Comparison of ENCODE assay signal across 8 cellular contexts in genomic region chr17:43024407-43025289, GRCh38. TPM values are rescaled to one million over a fixed set of nuclear protein-coding genes. Genes with fewer than 3 reads are reported as not detected.
DNase-seq lines count a peak whose midpoint lies in the region; ATAC-seq and TF ChIP-seq lines count a peak whose summit lies in the region.

A gene with protein sequence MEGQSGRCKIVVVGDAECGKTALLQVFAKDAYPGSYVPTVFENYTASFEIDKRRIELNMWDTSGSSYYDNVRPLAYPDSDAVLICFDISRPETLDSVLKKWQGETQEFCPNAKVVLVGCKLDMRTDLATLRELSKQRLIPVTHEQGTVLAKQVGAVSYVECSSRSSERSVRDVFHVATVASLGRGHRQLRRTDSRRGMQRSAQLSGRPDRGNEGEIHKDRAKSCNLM (plus strand): TSS chr17:43025231. CDS start chr17:43025348, 117 bp downstream.

- peak in 1 of 2 donors; percentile 34 for TF ChIP-seq POLR2A in gastroesophageal sphincter (IDR thresholded peaks at IDR 0.05)

- peaks cover 41% of the 10 kb centered on the region for H3F3A ChIP-seq in neural progenitor cell (ENCODE audit: low read depth)

- H3K36me3 Mint-ChIP-seq in activated naive CD4-positive, alpha-beta T cell treated with anti-CD3 and anti-CD28 coated beads for 36 hours (ENCODE audit: low read depth), result no peaks in the 10 kb centered on the region
- H3K36me3 Mint-ChIP-seq in neural progenitor cell, result peaks cover 15% of the 10 kb centered on the region
- no peaks in the 10 kb centered on the region for H3K36me3 Mint-ChIP-seq in stimulated activated naive CD8-positive, alpha-beta T cell treated with anti-CD3 and anti-CD28 coated beads, Interleukin-15, Interleukin-2, amounts not matched to agents 100 ng/mL and 50 ng/mL, for 24 hours (ENCODE audit: low read depth)

- intact Hi-C loops in activated naive CD4-positive, alpha-beta T cell treated with anti-CD3 and anti-CD28 coated beads for 36 hours (cut with micrococcal nuclease), result loop anchor here (1.0 kb wide), 3 partner anchors 101 to 291 kb away; partner anchors contain the start of gene BRCA1

- peak within 1 kb of the TSS; percentile 80 for H3K4me3 Mint-ChIP-seq in activated naive CD4-positive, alpha-beta T cell treated with anti-CD3 and anti-CD28 coated beads for 36 hours
- H3K4me3 Mint-ChIP-seq in neural progenitor cell, result peak within 1 kb of the TSS; percentile 95
- H3K4me3 Mint-ChIP-seq in stimulated activated naive CD8-positive, alpha-beta T cell treated with anti-CD3 and anti-CD28 coated beads, Interleukin-15, Interleukin-2, amounts not matched to agents 100 ng/mL and 50 ng/mL, for 24 hours, result peak within 1 kb of the TSS; percentile 83

- peak within 1 kb of the TSS; percentile 25 to 84 (median 81) for H3K27ac ChIP-seq in gastroesophageal sphincter
- H3K27ac ChIP-seq in neural progenitor cell, result peak within 1 kb of the TSS; percentile 91

- H3K4me2 ChIP-seq in neural progenitor cell, result peak within 1 kb of the TSS; percentile 90

- peaks cover 7% of the 10 kb centered on the region for H4K20me1 ChIP-seq in neural progenitor cell (ENCODE audit: low read depth)

- peaks cover 24% of the 10 kb centered on the region for H3K4me1 Mint-ChIP-seq in activated naive CD4-positive, alpha-beta T cell treated with anti-CD3 and anti-CD28 coated beads for 36 hours (ENCODE audit: low read depth)
- H3K4me1 Mint-ChIP-seq in neural progenitor cell, result peaks cover 38% of the 10 kb centered on the region
- H3K4me1 Mint-ChIP-seq in stimulated activated naive CD8-positive, alpha-beta T cell treated with anti-CD3 and anti-CD28 coated beads, Interleukin-15, Interleukin-2, amounts not matched to agents 100 ng/mL and 50 ng/mL, for 24 hours (ENCODE audit: low read depth), result peaks cover 26% of the 10 kb centered on the region

- peak within 1 kb of the TSS; percentile 66 for H2AFZ ChIP-seq in neural progenitor cell (replicated peaks)

- peaks cover 0 to 48% (median 19%) of the 10 kb centered on the region in 3 donors for H3K4me1 ChIP-seq in gastroesophageal sphincter
- peaks cover 19% of the 10 kb centered on the region for H3K4me1 ChIP-seq in neural progenitor cell

- in situ Hi-C loops in GM13977 (cut with MboI; ENCODE audit: low pct_unique_long_range_greater_than_20kb, low sequenced_read_pairs, unreplicated experiment), result no loop called here

- WGBS in gastroesophageal sphincter (ENCODE audit: low coverage in 1 of 2), 2 donors, result 0% methylated on average over 5 to 17 of the region's 61 CpGs

- CTCF ChIA-PET in activated naive CD4-positive, alpha-beta T cell treated with anti-CD3 and anti-CD28 coated beads for 36 hours (lab: Charles Lee), result interaction anchor here (0.7 to 1.4 kb wide), 9 partner anchors 12 to 458 kb away, joined by 3 to 7 read pairs (median 3); partner anchors contain the start of genes BECN1 and RPL27

- DNase-seq in GM13977 (ENCODE audit: low spot score), result peak; percentile 95
- DNase-seq in NAMALWA (ENCODE audit: low spot score), result peak; percentile 96
- DNase-seq in SK-N-DZ (ENCODE audit: low spot score), result peak; percentile 98
- peak; percentile 90 for DNase-seq in activated naive CD4-positive, alpha-beta T cell treated with anti-CD3 and anti-CD28 coated beads for 36 hours
- peak; percentile 97 for DNase-seq in neural progenitor cell (ENCODE audit: low spot score)

- TF ChIP-seq CTCF in GM13977 (IDR thresholded peaks at IDR 0.05; ENCODE audit: extremely low read depth, insufficient read depth, missing control alignments) (peak; percentile 70), gastroesophageal sphincter (IDR thresholded peaks at IDR 0.05) (peak in 3 of 4 experiments; percentile 83 to 88 (median 86)), neural progenitor cell (IDR thresholded peaks at IDR 0.05) (peak; percentile 83)

- no peaks in the 10 kb centered on the region for H3K27me3 ChIP-seq in gastroesophageal sphincter
- H3K27me3 ChIP-seq in neural progenitor cell, result no peaks in the 10 kb centered on the region

- ATAC-seq in gastroesophageal sphincter (peak; percentile 76), HG02759 (IDR thresholded peaks at IDR 0.05; ENCODE audit: unreplicated experiment) (no peak)

- H3K9me3 Mint-ChIP-seq in activated naive CD4-positive, alpha-beta T cell treated with anti-CD3 and anti-CD28 coated beads for 36 hours, result no peaks in the 10 kb centered on the region
- peaks cover 2% of the 10 kb centered on the region for H3K9me3 Mint-ChIP-seq in neural progenitor cell
- H3K9me3 Mint-ChIP-seq in stimulated activated naive CD8-positive, alpha-beta T cell treated with anti-CD3 and anti-CD28 coated beads, Interleukin-15, Interleukin-2, amounts not matched to agents 100 ng/mL and 50 ng/mL, for 24 hours, result no peaks in the 10 kb centered on the region

- H3K36me3 ChIP-seq in gastroesophageal sphincter (no peaks in the 10 kb centered on the region), neural progenitor cell (no peaks in the 10 kb centered on the region)

- no peak for TF ChIP-seq EP300 in gastroesophageal sphincter (IDR thresholded peaks at IDR 0.05)

- no peak within 1 kb of the TSS for H3K27ac Mint-ChIP-seq in activated naive CD4-positive, alpha-beta T cell treated with anti-CD3 and anti-CD28 coated beads for 36 hours
- H3K27ac Mint-ChIP-seq in neural progenitor cell, result peak within 1 kb of the TSS; percentile 98
- H3K27ac Mint-ChIP-seq in stimulated activated naive CD8-positive, alpha-beta T cell treated with anti-CD3 and anti-CD28 coated beads, Interleukin-15, Interleukin-2, amounts not matched to agents 100 ng/mL and 50 ng/mL, for 24 hours, result peak within 1 kb of the TSS; percentile 77

- peak within 1 kb of the TSS; percentile 57 for H3K9ac ChIP-seq in neural progenitor cell

- H3K4me3 ChIP-seq in gastroesophageal sphincter (peak within 1 kb of the TSS; percentile 39 to 63), neural progenitor cell (peak within 1 kb of the TSS; percentile 93)

- H3K9me3 ChIP-seq in gastroesophageal sphincter (no peaks in the 10 kb centered on the region), neural progenitor cell (ENCODE audit: low read depth) (no peaks in the 10 kb centered on the region)

- H3K79me2 ChIP-seq in neural progenitor cell (ENCODE audit: low read depth), result peaks cover 36% of the 10 kb centered on the region

- H3K27me3 Mint-ChIP-seq in activated naive CD4-positive, alpha-beta T cell treated with anti-CD3 and anti-CD28 coated beads for 36 hours (ENCODE audit: low read depth), result no peaks in the 10 kb centered on the region
- H3K27me3 Mint-ChIP-seq in neural progenitor cell (ENCODE audit: insufficient read depth, low read depth), result peaks cover 10% of the 10 kb centered on the region
- no peaks in the 10 kb centered on the region for H3K27me3 Mint-ChIP-seq in stimulated activated naive CD8-positive, alpha-beta T cell treated with anti-CD3 and anti-CD28 coated beads, Interleukin-15, Interleukin-2, amounts not matched to agents 100 ng/mL and 50 ng/mL, for 24 hours

RNA-seq across cellular contexts. Expression of the gene that starts here (rescaled TPM):
- 12.2 and 13.4 TPM in 2 replicates for polyA plus RNA-seq in SK-N-DZ (2014; cell fraction: cytosol; rRNA removed)
- polyA plus RNA-seq in SK-N-DZ (2014; cell fraction: nucleus; rRNA removed), result 5.8 and 7.5 TPM in 2 replicates
- total RNA-seq in activated naive CD4-positive, alpha-beta T cell treated with anti-CD3 and anti-CD28 coated beads for 36 hours, result not detected
- 1 to 10 TPM; 1.5 to 4.5 (median 2.5) TPM for total RNA-seq in gastroesophageal sphincter
- total RNA-seq in neural progenitor cell (ENCODE audit: low replicate concordance), result 35.0 and 46.0 TPM in 2 replicates

Comparison
In these comparisons a context has a peak if more than half of its experiments do, and no peak if none do; other contexts are left out.
1. Peak in DNase-seq in activated naive CD4-positive, alpha-beta T cell treated with anti-CD3 and anti-CD28 coated beads for 36 hours; RNA of the gene not detected or under 1 TPM.